8 cellular contexts compared by ENCODE assay signal in the genomic region with DNA sequence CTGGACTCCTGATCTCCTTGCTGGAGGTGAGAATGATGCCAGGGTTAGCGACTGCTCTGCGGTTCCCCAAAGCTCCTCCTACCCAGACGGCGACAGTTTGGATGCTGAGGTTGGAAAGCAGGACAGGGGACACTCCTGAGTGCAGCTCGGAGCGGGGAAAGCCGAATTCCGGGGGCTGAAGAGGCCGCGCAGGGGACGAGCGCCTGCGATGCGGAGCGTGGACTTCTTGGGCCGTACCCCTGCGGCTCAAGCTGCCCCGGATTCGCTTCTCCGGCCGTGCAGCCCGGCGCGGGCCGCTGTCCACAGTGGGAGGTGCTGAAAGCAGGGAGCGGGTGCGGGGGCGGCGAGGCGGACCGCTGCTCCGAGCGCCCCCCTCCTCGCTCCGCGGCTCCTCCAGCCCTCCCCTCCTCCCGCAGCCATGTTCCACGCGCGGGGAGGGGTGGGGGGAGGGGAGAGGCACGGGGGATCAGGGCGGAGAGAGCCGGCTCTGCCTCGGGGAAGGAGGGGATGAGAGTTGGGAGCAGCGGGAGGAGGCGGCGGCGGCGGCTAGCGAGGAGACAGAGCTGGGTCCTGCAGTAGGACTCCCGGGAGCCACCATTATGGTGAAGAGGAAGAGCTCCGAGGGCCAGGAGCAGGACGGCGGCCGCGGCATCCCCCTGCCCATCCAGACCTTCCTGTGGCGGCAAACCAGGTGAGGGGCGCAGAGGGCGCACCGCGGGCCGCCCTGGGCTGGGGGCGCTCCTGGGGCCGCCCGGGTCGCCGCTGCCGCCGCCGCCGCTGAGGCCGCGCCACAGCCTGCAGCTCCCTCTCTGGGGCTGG. TPM values are rescaled to one million over a fixed set of nuclear protein-coding genes. Genes with fewer than 3 reads are reported as not detected.
A peak's percentile ranks its signal among the peaks of the same experiment; 100 is the strongest.
DNase-seq lines count a peak whose midpoint lies in the region; ATAC-seq and TF ChIP-seq lines count a peak whose summit lies in the region.

A gene with protein sequence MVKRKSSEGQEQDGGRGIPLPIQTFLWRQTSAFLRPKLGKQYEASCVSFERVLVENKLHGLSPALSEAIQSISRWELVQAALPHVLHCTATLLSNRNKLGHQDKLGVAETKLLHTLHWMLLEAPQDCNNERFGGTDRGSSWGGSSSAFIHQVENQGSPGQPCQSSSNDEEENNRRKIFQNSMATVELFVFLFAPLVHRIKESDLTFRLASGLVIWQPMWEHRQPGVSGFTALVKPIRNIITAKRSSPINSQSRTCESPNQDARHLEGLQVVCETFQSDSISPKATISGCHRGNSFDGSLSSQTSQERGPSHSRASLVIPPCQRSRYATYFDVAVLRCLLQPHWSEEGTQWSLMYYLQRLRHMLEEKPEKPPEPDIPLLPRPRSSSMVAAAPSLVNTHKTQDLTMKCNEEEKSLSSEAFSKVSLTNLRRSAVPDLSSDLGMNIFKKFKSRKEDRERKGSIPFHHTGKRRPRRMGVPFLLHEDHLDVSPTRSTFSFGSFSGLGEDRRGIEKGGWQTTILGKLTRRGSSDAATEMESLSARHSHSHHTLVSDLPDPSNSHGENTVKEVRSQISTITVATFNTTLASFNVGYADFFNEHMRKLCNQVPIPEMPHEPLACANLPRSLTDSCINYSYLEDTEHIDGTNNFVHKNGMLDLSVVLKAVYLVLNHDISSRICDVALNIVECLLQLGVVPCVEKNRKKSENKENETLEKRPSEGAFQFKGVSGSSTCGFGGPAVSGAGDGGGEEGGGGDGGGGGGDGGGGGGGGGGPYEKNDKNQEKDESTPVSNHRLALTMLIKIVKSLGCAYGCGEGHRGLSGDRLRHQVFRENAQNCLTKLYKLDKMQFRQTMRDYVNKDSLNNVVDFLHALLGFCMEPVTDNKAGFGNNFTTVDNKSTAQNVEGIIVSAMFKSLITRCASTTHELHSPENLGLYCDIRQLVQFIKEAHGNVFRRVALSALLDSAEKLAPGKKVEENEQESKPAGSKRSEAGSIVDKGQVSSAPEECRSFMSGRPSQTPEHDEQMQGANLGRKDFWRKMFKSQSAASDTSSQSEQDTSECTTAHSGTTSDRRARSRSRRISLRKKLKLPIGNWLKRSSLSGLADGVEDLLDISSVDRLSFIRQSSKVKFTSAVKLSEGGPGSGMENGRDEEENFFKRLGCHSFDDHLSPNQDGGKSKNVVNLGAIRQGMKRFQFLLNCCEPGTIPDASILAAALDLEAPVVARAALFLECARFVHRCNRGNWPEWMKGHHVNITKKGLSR (N-terminal part only) (plus strand): TSS at position 359 of the 819 bp plus-strand sequence. CDS start 241 bp downstream, at position 600.

- H3K36me3 ChIP-seq in BJ (ENCODE audit: control insufficient read depth, insufficient read depth, low read length) (no peaks in the 10 kb centered on the region), ovary (no peaks in the 10 kb centered on the region)

- CTCF ChIA-PET in BJ (lab: Yijun Ruan, JAX), result no interaction called here

- POLR2A ChIA-PET in BJ (lab: Charles Lee), result no interaction called here

- WGBS in ovary, 3 donors, result 1 to 3% (median 2%) methylated on average over 42 to 70 of the region's 73 CpGs

- DNase-seq in BJ (ENCODE audit: low read depth) (no peak), NCI-H2171 treated with DMSO at 0.1 percent for 48 hours (lab: John Stamatoyannopoulos, UW) (peak; percentile 75), amniotic stem cell (lab: John Stamatoyannopoulos, UW) (peak; percentile 13), cardiac septum (ENCODE audit: low spot score) (peak; percentile 80), ovary (peak; percentile 52 to 89 (median 73))
- no peak for DNase-seq in stimulated activated naive CD4-positive, alpha-beta T cell treated with Interleukin-2 at 50 U/mL for 16 hours (lab: John Stamatoyannopoulos, UW)
- DNase-seq in stimulated activated naive CD4-positive, alpha-beta T cell (lab: John Stamatoyannopoulos, UW), result no peak

- peak; percentile 67 for ATAC-seq in GM21367 (IDR thresholded peaks at IDR 0.05; ENCODE audit: unreplicated experiment)

- H3K9me3 ChIP-seq in ovary, result no peaks in the 10 kb centered on the region

- H3K4me1 ChIP-seq in ovary (ENCODE audit: insufficient read depth), result peaks cover 3% of the 10 kb centered on the region

- no peak for TF ChIP-seq POLR2A in ovary (IDR thresholded peaks at IDR 0.05)

- H3K4me3 ChIP-seq in BJ (ENCODE audit: low read depth, low read length) (peak within 1 kb of the TSS; percentile 32), ovary (no peak within 1 kb of the TSS)

- TF ChIP-seq CTCF in BJ (IDR thresholded peaks at IDR 0.05; ENCODE audit: insufficient read depth, low read depth, low read length), result no peak
- no peak for TF ChIP-seq CTCF in ovary (IDR thresholded peaks at IDR 0.05)

- intact Hi-C loops in cardiac septum (cut with DNase I), result loop anchor here (10.0 kb wide), 1 partner anchor 347 kb away; a partner anchor contains a TSS
- intact Hi-C loops in ovary (cut with DNase I), result no loop called here

- no peak within 1 kb of the TSS for H3K27ac ChIP-seq in ovary

- TF ChIP-seq EP300 in ovary (IDR thresholded peaks at IDR 0.05), result no peak

- H3K27me3 ChIP-seq in BJ (ENCODE audit: control insufficient read depth, insufficient read depth, low read length) (no peaks in the 10 kb centered on the region), ovary (no peaks in the 10 kb centered on the region)

RNA-seq across cellular contexts. Expression of the gene that starts here (rescaled TPM):
- polyA plus RNA-seq in BJ (2011; rRNA removed) (not detected in 2 replicates), ovary (under 1 TPM; 0.17 to 0.45 TPM)
- not detected in 2 replicates for polyA minus RNA-seq in BJ (2011; rRNA and poly(A)+ RNA removed)
- total RNA-seq in cardiac septum (2.1 TPM), ovary (1 to 10 TPM in 2 of 7 donors, under 1 TPM in 5; 0.12 to 1.1 (median 0.85) TPM)

Comparison
In these comparisons a context has a peak if more than half of its experiments do, and no peak if none do; other contexts are left out.
1. DNase-seq: peak in NCI-H2171 treated with DMSO at 0.1 percent for 48 hours (single experiment), amniotic stem cell (single experiment), cardiac septum (single experiment) and ovary (5 of 5); none in BJ (single experiment), stimulated activated naive CD4-positive, alpha-beta T cell treated with Interleukin-2 at 50 U/mL for 16 hours (single experiment) and stimulated activated naive CD4-positive, alpha-beta T cell (0 of 6).